Comparison of ENCODE assay signal across 28 cellular contexts in the genomic region with DNA sequence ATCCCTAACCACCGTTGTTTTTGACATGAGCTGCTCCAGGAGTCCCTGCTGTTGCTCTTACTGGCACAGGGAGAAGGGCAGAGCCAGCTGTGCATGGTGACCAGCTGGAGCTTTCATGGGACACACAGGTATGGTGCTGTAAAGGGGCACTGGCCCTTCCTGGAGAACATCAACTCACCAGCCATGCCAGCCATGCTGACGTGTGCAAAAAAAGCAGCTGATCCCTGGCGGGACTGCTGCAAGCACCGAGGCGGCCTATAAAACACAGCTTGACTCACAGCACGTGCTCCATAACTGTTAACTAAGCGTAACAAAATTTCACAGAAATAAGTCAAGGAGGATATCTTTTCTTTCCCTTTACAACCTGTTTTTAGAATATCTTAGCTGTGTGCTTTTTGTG.
"Had no signal": no experiment of that assay in that cellular context is flagged by ENCODE, and none has a peak within 500 bp of the region (broad histone marks: within the 10 kb centered on the region; RNA-seq: fewer than 3 reads in every experiment).

No MANE protein-coding gene starts in this region.

- ATAC-seq: activated CD4-positive, alpha-beta T cell treated with anti-CD3 and anti-CD28 coated beads for 36 hours; activated CD8-positive, alpha-beta memory T cell treated with anti-CD3 and anti-CD28 coated beads, Interleukin-2, amount 10 ng/mL, durations not matched to agents 7 days and 5 days; activated CD8-positive, alpha-beta T cell treated with anti-CD3 and anti-CD28 coated beads, Interleukin-2, amount 10 ng/mL, durations not matched to agents 7 days and 5 days; activated naive CD8-positive, alpha-beta T cell treated with anti-CD3 and anti-CD28 coated beads, Interleukin-2, amount 50 U/mL, for 24 hours; body of pancreas; gastroesophageal sphincter; heart right ventricle had no signal

- H3K27ac ChIP-seq: adrenal gland, body of pancreas, colonic mucosa, epithelial cell of prostate, esophagus squamous epithelium, gastroesophageal sphincter, heart right ventricle had no signal

- H3K36me3 ChIP-seq: adrenal gland, colonic mucosa, esophagus squamous epithelium, gastroesophageal sphincter, heart right ventricle had no signal

- H3K9me3 ChIP-seq: adrenal gland, body of pancreas, colonic mucosa, esophagus squamous epithelium, gastroesophageal sphincter, heart right ventricle had no signal

- DNase-seq: activated CD4-positive, alpha-beta memory T cell treated with anti-CD3 and anti-CD28 coated beads for 36 hours; activated CD4-positive, alpha-beta T cell treated with anti-CD3 and anti-CD28 coated beads for 36 hours; activated CD4-positive, alpha-beta T cell treated with anti-CD3 and anti-CD28 coated beads, Interleukin-2, amount 10 ng/mL, durations not matched to agents 24 days and 14 days; activated CD4-positive, CD25-positive, alpha-beta regulatory T cell; activated CD4-positive, CD25-positive, alpha-beta regulatory T cell treated with anti-CD3 and anti-CD28 coated beads, Interleukin-2, amount 50 U/mL, for 72 hours; activated CD8-positive, alpha-beta memory T cell treated with anti-CD3 and anti-CD28 coated beads, Interleukin-2, amount 10 ng/mL, durations not matched to agents 7 days and 5 days; activated CD8-positive, alpha-beta memory T cell treated with anti-CD3 and anti-CD28 coated beads, Interleukin-2, amount 50 U/mL, for 4 hours; activated CD8-positive, alpha-beta T cell treated with anti-CD3 and anti-CD28 coated beads, Interleukin-2, amount 10 ng/mL, durations not matched to agents 7 days and 5 days; activated effector memory CD4-positive, alpha-beta T cell treated with anti-CD3 and anti-CD28 coated beads, Interleukin-2, amount 50 U/mL, for 16 hours; activated naive CD4-positive, alpha-beta T cell treated with anti-CD3 and anti-CD28 coated beads for 36 hours; activated naive CD8-positive, alpha-beta T cell treated with anti-CD3 and anti-CD28 coated beads for 36 hours; activated naive CD8-positive, alpha-beta T cell treated with anti-CD3 and anti-CD28 coated beads, Interleukin-2, amount 50 U/mL, for 24 hours; activated T-cell treated with anti-CD3 and anti-CD28 coated beads, Interleukin-2, amount 50 U/mL, for 1 hour; activated T-cell treated with anti-CD3 and anti-CD28 coated beads, Interleukin-2, amount 50 U/mL, for 48 hours; adrenal gland; amygdala; aorta; body of pancreas; colonic mucosa; effector CD8-positive, alpha-beta T cell; esophagus squamous epithelium; foreskin melanocyte; heart right ventricle; T-helper 2 cell had no signal

- H3K4me1 ChIP-seq: adrenal gland, colonic mucosa, esophagus squamous epithelium, gastroesophageal sphincter, heart right ventricle had no signal

- FAIRE-seq: endometrium, endothelial cell of umbilical vein had no signal

- H3K4me3 ChIP-seq: adrenal gland, body of pancreas, colonic mucosa, esophagus squamous epithelium, gastroesophageal sphincter, heart right ventricle had no signal

- H3K27me3 ChIP-seq: adrenal gland, body of pancreas, colonic mucosa, gastroesophageal sphincter had no signal
